2 cellular contexts compared by ENCODE assay signal in the genomic region with DNA sequence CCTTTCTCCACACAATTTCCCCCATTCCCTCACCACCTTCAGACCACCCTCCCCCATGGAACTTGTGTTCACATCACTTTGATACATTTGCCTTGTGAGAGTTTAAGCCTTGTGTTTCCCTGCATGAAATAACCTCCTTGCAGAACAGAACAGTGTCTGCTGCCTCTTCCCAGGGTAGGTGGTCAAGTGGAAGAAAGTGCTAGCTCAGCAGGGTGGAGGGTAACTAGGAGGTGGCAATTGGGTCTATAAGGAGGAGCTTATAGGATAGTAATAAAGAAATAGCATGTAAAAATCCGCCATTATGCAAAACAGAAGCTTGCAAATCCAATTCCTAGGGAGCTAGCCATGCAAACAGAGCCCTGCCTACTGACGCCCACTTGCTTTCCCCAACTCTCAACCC.
TF ChIP-seq lines count a peak whose summit lies in the region.

No MANE protein-coding gene starts in this region.

TF ChIP-seq in HepG2, 621 proteins besides CTCF, POLR2A, EP300 and RAD21:
- TF ChIP-seq MAFF (IDR thresholded peaks at IDR 0.05; ENCODE audit: low read depth, low read length) (peak; percentile 51; the same call in 1 of the 2 replicates), MAFK (conservative IDR thresholded peaks at IDR 0.05 in 1 of 2, IDR thresholded peaks at IDR 0.05 in 1 of 2; ENCODE audit: low read length in 2 of 2) (peak; percentile 50 to 53; a peak in 3 of 4 replicates), TRIM24 (CRISPR knock-in tag; IDR thresholded peaks at IDR 0.05) (no peak)
TF ChIP-seq in HepG2: peak in this region for 2.

TF ChIP-seq in K562, 482 proteins besides CTCF, POLR2A, EP300 and RAD21:
- TF ChIP-seq ZNF316 (IDR thresholded peaks at IDR 0.05) (peak; percentile 38; the same call in 1 of the 2 replicates), TEAD2 (tag; IDR thresholded peaks at IDR 0.05) (no peak), CBFB (CRISPR knock-in tag; IDR thresholded peaks at IDR 0.05) (no peak), C11orf30 (IDR thresholded peaks at IDR 0.05; ENCODE audit: low read depth) (peak; percentile 52)
